ENCODE assay signal across 8 cellular contexts in genomic region chr19:1241417-1242095, GRCh38. TPM values are rescaled to one million over a fixed set of nuclear protein-coding genes. Genes with fewer than 3 reads are reported as not detected.
DNase-seq lines count a peak whose midpoint lies in the region; ATAC-seq, FAIRE-seq and TF ChIP-seq lines count a peak whose summit lies in the region.

Gene ATP5F1D (plus strand): TSS chr19:1241751. CDS start chr19:1241851, 100 bp downstream.

- H3K4me1 ChIP-seq in BE2C = peaks cover 16% of the 10 kb centered on the region
- peaks cover 0 to 37% of the 10 kb centered on the region in 2 donors for H3K4me1 ChIP-seq in lung (ENCODE audit: control insufficient read depth in 2 of 2, insufficient read depth in 2 of 2, low read length in 2 of 2)

- ATAC-seq in GM19395 (IDR thresholded peaks at IDR 0.05; ENCODE audit: unreplicated experiment) (peak; percentile 53), lung (ENCODE audit: insufficient read depth, low FRiP score) (peak; percentile 76)

- WGBS in lung, 2 donors = 1% methylated on average over 64 to 79 of the region's 79 CpGs

- H3K9me3 ChIP-seq in BE2C = no peaks in the 10 kb centered on the region
- no peaks in the 10 kb centered on the region for H3K9me3 ChIP-seq in lung (ENCODE audit: control insufficient read depth in 2 of 2, insufficient read depth in 1 of 2, low read length in 1 of 2)

- H3K27ac ChIP-seq in lung (ENCODE audit: low read depth in 1 of 2, low read length in 1 of 2) = peak within 1 kb of the TSS; percentile 88 to 94

- peak; percentile 96 for DNase-seq in BE2C
- DNase-seq in HTR-8/SVneo (ENCODE audit: insufficient read length, low spot score) = peak; percentile 95
- DNase-seq in NOMO-1 treated with DMSO at 0.1 percent for 48 hours (lab: John Stamatoyannopoulos, UW; ENCODE audit: unreplicated experiment) = peak; percentile 89
- DNase-seq in activated CD8-positive, alpha-beta memory T cell treated with anti-CD3 and anti-CD28 coated beads for 24 hours = peak; percentile 97
- DNase-seq in effector CD8-positive, alpha-beta T cell (lab: John Stamatoyannopoulos, UW) = peak; percentile 76
- DNase-seq in lung (ENCODE audit: low spot score) = peak; percentile 93
- peak; percentile 84 to 91 (median 85) for DNase-seq in stimulated activated CD4-positive, alpha-beta T cell treated with anti-CD3 and anti-CD28 coated beads, TNF-alpha, amount 100 ng/mL, for 24 hours (ENCODE audit: low read depth in 3 of 3)

- H3K27me3 ChIP-seq in BE2C = no peaks in the 10 kb centered on the region
- H3K27me3 ChIP-seq in lung (ENCODE audit: control insufficient read depth, insufficient read depth) = no peaks in the 10 kb centered on the region

- H3K36me3 ChIP-seq in BE2C (peaks cover 12% of the 10 kb centered on the region), lung (ENCODE audit: control insufficient read depth in 2 of 2, insufficient read depth in 2 of 2, low read length in 2 of 2) (peaks cover 0 to 4% of the 10 kb centered on the region in 2 donors)

- H3K4me3 ChIP-seq in BE2C (ENCODE audit: low read depth, low read length) = peak within 1 kb of the TSS; percentile 76
- H3K4me3 ChIP-seq in lung = peak within 1 kb of the TSS; percentile 93

- TF ChIP-seq CTCF in BE2C (IDR thresholded peaks at IDR 0.05; ENCODE audit: low read depth, low read length) (no peak), lung (IDR thresholded peaks at IDR 0.05; ENCODE audit: control extremely low read depth, extremely low read depth) (no peak)

- FAIRE-seq in HTR-8/SVneo (lab: Jason Lieb, UNC) = peak; percentile 91

RNA-seq across cellular contexts. Expression of gene ATP5F1D, which starts in this region (rescaled TPM):
- polyA plus RNA-seq in BE2C (2012; ENCODE audit: insufficient read depth, insufficient read length, low read depth) = 658 TPM
- 100 to 1,000 TPM in 1 of 2 donors, 10 to 100 TPM in 1; 27.1 to 217 TPM for total RNA-seq in lung
- polyA plus RNA-seq in lung = 100 to 1,000 TPM; 157 to 266 TPM

Comparison
In these comparisons a context has a peak if more than half of its experiments do, and no peak if none do; other contexts are left out.
1. Peak in every context shown above with its lines: DNase-seq, ATAC-seq, H3K4me3 ChIP-seq and H3K27ac ChIP-seq.